11 cellular contexts compared by ENCODE assay signal in genomic region chr1:29711582-29712274, GRCh38.
A peak's percentile ranks its signal among the peaks of the same experiment; 100 is the strongest.
DNase-seq lines count a peak whose midpoint lies in the region; ATAC-seq, FAIRE-seq and TF ChIP-seq lines count a peak whose summit lies in the region.
"Had no signal": no experiment of that assay in that cellular context is flagged by ENCODE, and none has a peak within 500 bp of the region (broad histone marks: within the 10 kb centered on the region; RNA-seq: fewer than 3 reads in every experiment).

No MANE protein-coding gene starts in this region.

- CTCF ChIA-PET in activated naive CD4-positive, alpha-beta T cell treated with anti-CD3 and anti-CD28 coated beads, Interleukin-2, amount 10 ng/mL, durations not matched to agents 7 days and 5 days (lab: Charles Lee): interaction anchor here (0.5 to 1.0 kb wide), 2 partner anchors 23 to 571 kb away, joined by 3 read pairs; no protein-coding TSS in a partner anchor

- intact Hi-C loops in prostate gland (cut with DNase I): no loop called here

- DNase-seq in activated naive CD4-positive, alpha-beta T cell treated with anti-CD3 and anti-CD28 coated beads, Interleukin-2, amount 10 ng/mL, durations not matched to agents 7 days and 5 days: no peak
- DNase-seq in activated naive CD4-positive, alpha-beta T cell treated with Interleukin-2 at 50 U/mL for 16 hours: no peak
- DNase-seq in HTR-8/SVneo (ENCODE audit: insufficient read length, low spot score): peak; percentile 31
- DNase-seq in cardiac fibroblast (ENCODE audit: low read depth in 2 of 2): peak; percentile 65 to 84
- no peak for DNase-seq in stimulated activated naive B cell treated with anti-CD40 and anti-IgM and Interleukin-4, amounts not matched to agents 10 μg/mL and 1 μg/mL and 100 μg/mL, for 72 hours
- no peak for DNase-seq in prostate gland (ENCODE audit: low spot score)
- no peak for DNase-seq in OCI-M2 (lab: John Stamatoyannopoulos, UW; ENCODE audit: unreplicated experiment)
- DNase-seq: CD8-positive, alpha-beta memory T cell; hypothalamus had no signal

- peak; percentile 50 to 69 for ATAC-seq in stimulated activated naive B cell treated with anti-CD40 and anti-IgM and Interleukin-4, amounts not matched to agents 10 μg/mL and 1 μg/mL and 100 μg/mL, for 72 hours (replicated peaks)
- no peak for ATAC-seq in HG03159 (IDR thresholded peaks at IDR 0.05; ENCODE audit: unreplicated experiment)

- no peak overlapping the region for H3K4me3 ChIP-seq in cardiac fibroblast (replicated peaks in 1 of 2; ENCODE audit: low read depth in 2 of 2, low read length in 2 of 2)
- no peak overlapping the region for H3K4me3 ChIP-seq in prostate gland
- H3K4me3 ChIP-seq: tibial nerve had no signal

- TF ChIP-seq POLR2A in prostate gland (IDR thresholded peaks at IDR 0.05): no peak

- H3K4me1 ChIP-seq in prostate gland (replicated peaks): no peaks in the 10 kb centered on the region
- H3K4me1 ChIP-seq: tibial nerve had no signal

- H3K27me3 Mint-ChIP-seq in activated naive CD4-positive, alpha-beta T cell treated with anti-CD3 and anti-CD28 coated beads, Interleukin-2, amount 10 ng/mL, durations not matched to agents 7 days and 5 days: peaks cover 7% of the 10 kb centered on the region
- H3K27me3 Mint-ChIP-seq in stimulated activated naive B cell treated with anti-CD40 and anti-IgM and Interleukin-4, amounts not matched to agents 10 μg/mL and 1 μg/mL and 100 μg/mL, for 72 hours: peaks cover 15 to 29% of the 10 kb centered on the region in 2 donors

- no peak overlapping the region for H3K27ac ChIP-seq in prostate gland
- H3K27ac ChIP-seq: tibial nerve had no signal

- TF ChIP-seq CTCF in cardiac fibroblast (IDR thresholded peaks at IDR 0.05; ENCODE audit: low read depth, low read length) (no peak), prostate gland (IDR thresholded peaks at IDR 0.05) (no peak)

- 81% methylated on average over 7 of the region's 7 CpGs for WGBS in prostate gland

- H3K36me3 ChIP-seq in prostate gland: no peaks in the 10 kb centered on the region
- H3K36me3 ChIP-seq: tibial nerve had no signal

- peaks cover 26% of the 10 kb centered on the region for H3K4me1 Mint-ChIP-seq in activated naive CD4-positive, alpha-beta T cell treated with anti-CD3 and anti-CD28 coated beads, Interleukin-2, amount 10 ng/mL, durations not matched to agents 7 days and 5 days
- H3K4me1 Mint-ChIP-seq in stimulated activated naive B cell treated with anti-CD40 and anti-IgM and Interleukin-4, amounts not matched to agents 10 μg/mL and 1 μg/mL and 100 μg/mL, for 72 hours: peaks cover 8 to 15% of the 10 kb centered on the region in 2 donors
- H3K4me1 Mint-ChIP-seq: CD8-positive, alpha-beta memory T cell had no signal

- no peaks in the 10 kb centered on the region for H3K9me3 Mint-ChIP-seq in activated naive CD4-positive, alpha-beta T cell treated with anti-CD3 and anti-CD28 coated beads, Interleukin-2, amount 10 ng/mL, durations not matched to agents 7 days and 5 days
- peaks cover 0 to 3% of the 10 kb centered on the region in 2 donors for H3K9me3 Mint-ChIP-seq in stimulated activated naive B cell treated with anti-CD40 and anti-IgM and Interleukin-4, amounts not matched to agents 10 μg/mL and 1 μg/mL and 100 μg/mL, for 72 hours

- H3K9me3 ChIP-seq in prostate gland: no peaks in the 10 kb centered on the region

- no peak for FAIRE-seq in HTR-8/SVneo (lab: Jason Lieb, UNC)

- H3K27ac Mint-ChIP-seq in activated naive CD4-positive, alpha-beta T cell treated with anti-CD3 and anti-CD28 coated beads, Interleukin-2, amount 10 ng/mL, durations not matched to agents 7 days and 5 days: peak overlapping the region; percentile 7
- peak overlapping the region; percentile 32 for H3K27ac Mint-ChIP-seq in stimulated activated naive B cell treated with anti-CD40 and anti-IgM and Interleukin-4, amounts not matched to agents 10 μg/mL and 1 μg/mL and 100 μg/mL, for 72 hours

- H3K36me3 Mint-ChIP-seq in activated naive CD4-positive, alpha-beta T cell treated with anti-CD3 and anti-CD28 coated beads, Interleukin-2, amount 10 ng/mL, durations not matched to agents 7 days and 5 days: no peaks in the 10 kb centered on the region
- H3K36me3 Mint-ChIP-seq in stimulated activated naive B cell treated with anti-CD40 and anti-IgM and Interleukin-4, amounts not matched to agents 10 μg/mL and 1 μg/mL and 100 μg/mL, for 72 hours: no peaks in the 10 kb centered on the region
- H3K36me3 Mint-ChIP-seq: CD8-positive, alpha-beta memory T cell had no signal

- peaks cover 3% of the 10 kb centered on the region for H3K27me3 ChIP-seq in prostate gland (replicated peaks; ENCODE audit: insufficient read depth)

- no peak overlapping the region for H3K4me3 Mint-ChIP-seq in activated naive CD4-positive, alpha-beta T cell treated with anti-CD3 and anti-CD28 coated beads, Interleukin-2, amount 10 ng/mL, durations not matched to agents 7 days and 5 days
- H3K4me3 Mint-ChIP-seq in stimulated activated naive B cell treated with anti-CD40 and anti-IgM and Interleukin-4, amounts not matched to agents 10 μg/mL and 1 μg/mL and 100 μg/mL, for 72 hours: no peak overlapping the region
- H3K4me3 Mint-ChIP-seq: CD8-positive, alpha-beta memory T cell had no signal

Comparison
In these comparisons a context has a peak if more than half of its experiments do, and no peak if none do; other contexts are left out.
1. DNase-seq: peak in HTR-8/SVneo (single experiment) and cardiac fibroblast (2 of 2); none in activated naive CD4-positive, alpha-beta T cell treated with anti-CD3 and anti-CD28 coated beads, Interleukin-2, amount 10 ng/mL, durations not matched to agents 7 days and 5 days (single experiment), activated naive CD4-positive, alpha-beta T cell treated with Interleukin-2 at 50 U/mL for 16 hours (single experiment), stimulated activated naive B cell treated with anti-CD40 and anti-IgM and Interleukin-4, amounts not matched to agents 10 μg/mL and 1 μg/mL and 100 μg/mL, for 72 hours (single experiment), prostate gland (single experiment) and OCI-M2 (single experiment).